Comparison of ENCODE assay signal across 35 cellular contexts in genomic region chr6:104539173-104539572, GRCh38.
"Had no signal": no experiment of that assay in that cellular context is flagged by ENCODE, and none has a peak within 500 bp of the region (broad histone marks: within the 10 kb centered on the region; RNA-seq: fewer than 3 reads in every experiment).

No MANE protein-coding gene starts in this region.

- H3K9me3 ChIP-seq: MG63 had no signal

- H3K27me3 ChIP-seq: MG63 had no signal

- H3K4me3 ChIP-seq: MG63 had no signal

- DNase-seq: Karpas-422, Kasumi-1, MG63, MM.1S, MV-4-11, NCI-H1048, NCI-H1092, NCI-H1092 treated with DMSO at 0.1 percent for 48 hours, NCI-H1105, NCI-H1105 treated with DMSO at 0.1 percent for 48 hours, NCI-H1417, NCI-H1417 treated with DMSO at 0.1 percent for 48 hours, NCI-H1436, NCI-H1436 treated with DMSO at 0.1 percent for 48 hours, NCI-H146, NCI-H1694, NCI-H1694 treated with DMSO at 0.1 percent for 48 hours, NCI-H187, NCI-H187 treated with DMSO at 0.1 percent for 48 hours, NCI-H1930, NCI-H2029, NCI-H2029 treated with DMSO at 0.1 percent for 48 hours, NCI-H2081, NCI-H2081 treated with DMSO at 0.1 percent for 48 hours, NCI-H2107, NCI-H2171, NCI-H2171 treated with DMSO at 0.1 percent for 48 hours, NCI-H2227 treated with DMSO at 0.1 percent for 48 hours, NCI-H226, NCI-H345, NCI-H446, NCI-H446 treated with DMSO at 0.1 percent for 48 hours, NCI-H510A, NCI-H510A treated with DMSO at 0.1 percent for 48 hours, NCI-H524 had no signal

- H3K36me3 ChIP-seq: MG63 had no signal
